Comparison of ENCODE assay signal across 25 cellular contexts in the genomic region with DNA sequence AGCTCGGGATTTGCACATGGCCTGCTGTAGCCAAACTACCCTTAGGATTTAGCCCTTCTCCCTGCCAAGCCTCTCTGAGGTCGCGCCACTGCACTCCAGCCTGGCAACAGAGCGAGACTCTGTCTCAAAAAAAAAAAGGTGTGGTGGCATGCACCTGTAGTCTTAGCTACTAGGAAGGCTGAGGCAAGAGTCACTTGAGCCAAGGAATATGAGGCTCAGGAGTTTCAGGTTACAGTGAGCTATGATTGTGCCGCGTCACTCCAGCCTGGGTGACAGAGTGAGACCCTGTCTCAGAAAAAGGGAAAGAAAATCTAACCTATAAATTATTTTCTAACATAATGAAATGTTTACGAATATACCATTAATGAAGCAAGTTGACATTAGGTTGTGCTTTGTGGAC.
"Had no signal": no experiment of that assay in that cellular context is flagged by ENCODE, and none has a peak within 500 bp of the region (broad histone marks: within the 10 kb centered on the region; RNA-seq: fewer than 3 reads in every experiment).

No MANE protein-coding gene starts in this region.

- H3K4me3 ChIP-seq: adrenal gland, SJCRH30 had no signal

- H3K4me1 ChIP-seq: adrenal gland, SJCRH30 had no signal

- H3K36me3 Mint-ChIP-seq: activated naive CD4-positive, alpha-beta T cell treated with anti-CD3 and anti-CD28 coated beads, Interleukin-2, amount 10 ng/mL, durations not matched to agents 7 days and 5 days; activated naive CD8-positive, alpha-beta T cell treated with anti-CD3 and anti-CD28 coated beads, Interleukin-2, amount 10 ng/mL, durations not matched to agents 7 days and 5 days had no signal

- H3K4me2 ChIP-seq: SK-N-SH had no signal

- H3K27ac ChIP-seq: adrenal gland, SJCRH30 had no signal

- H3K9me3 ChIP-seq: adrenal gland, SJCRH30, SK-N-SH had no signal

- H3K27me3 ChIP-seq: adrenal gland, SJCRH30 had no signal

- H3K4me1 Mint-ChIP-seq: activated naive CD4-positive, alpha-beta T cell treated with anti-CD3 and anti-CD28 coated beads, Interleukin-2, amount 10 ng/mL, durations not matched to agents 7 days and 5 days; activated naive CD8-positive, alpha-beta T cell treated with anti-CD3 and anti-CD28 coated beads, Interleukin-2, amount 10 ng/mL, durations not matched to agents 7 days and 5 days had no signal

- H3K27ac Mint-ChIP-seq: activated CD8-positive, alpha-beta T cell treated with anti-CD3 and anti-CD28 coated beads for 36 hours; activated naive CD4-positive, alpha-beta T cell treated with anti-CD3 and anti-CD28 coated beads, Interleukin-2, amount 10 ng/mL, durations not matched to agents 7 days and 5 days; activated naive CD8-positive, alpha-beta T cell treated with anti-CD3 and anti-CD28 coated beads, Interleukin-2, amount 10 ng/mL, durations not matched to agents 7 days and 5 days; activated T-cell treated with anti-CD3 and anti-CD28 coated beads, Interleukin-2, amount 50 U/mL, for 72 hours; activated T-helper 2 cell treated with anti-CD3 and anti-CD28 coated beads, Interferon-gamma antibody, Interleukin-2, Interleukin-4, amounts not matched to agents 10 μg/mL and 5 μg/mL and 100 μg/mL, durations not matched to agents 14 hours and 24 hours and 36 hours; T-helper 2 cell treated with Interferon-gamma antibody and Interleukin-4, amounts not matched to agents 5 μg/mL and 100 μg/mL, for 36 hours had no signal

- H3K9ac ChIP-seq: SK-N-SH had no signal

- DNase-seq: activated CD4-positive, alpha-beta T cell treated with anti-CD3 and anti-CD28 coated beads for 4 hours; activated CD8-positive, alpha-beta memory T cell treated with anti-CD3 and anti-CD28 coated beads, Interleukin-2, amount 50 U/mL, for 4 hours; activated CD8-positive, alpha-beta T cell treated with anti-CD3 and anti-CD28 coated beads for 36 hours; activated gamma-delta T cell treated with Interleukin-2 at 50 U/mL for 16 hours; activated naive CD4-positive, alpha-beta T cell treated with anti-CD3 and anti-CD28 coated beads, Interleukin-2, amount 10 ng/mL, durations not matched to agents 7 days and 5 days; activated naive CD8-positive, alpha-beta T cell treated with anti-CD3 and anti-CD28 coated beads, Interleukin-2, amount 10 ng/mL, durations not matched to agents 7 days and 5 days; activated T-cell treated with anti-CD3 and anti-CD28 coated beads, Interleukin-2, amount 50 U/mL, for 72 hours; adrenal gland; anterior cingulate cortex; cerebellar nuclear complex; Kasumi-1; NCI-H1048; NCI-H146; NCI-H187 treated with DMSO at 0.1 percent for 48 hours; NCI-H2081 treated with DMSO at 0.1 percent for 48 hours; NCI-H226; NCI-H69; NK-92 treated with Interleukin-12 subunit alpha and Interleukin-12 subunit beta, amount 100 ng/mL, for 24 hours; OCI-M1; Right ventricle myocardium superior; RPMI8226; SJCRH30; SK-N-SH had no signal

- H3K4me3 Mint-ChIP-seq: activated CD8-positive, alpha-beta T cell treated with anti-CD3 and anti-CD28 coated beads for 36 hours; activated naive CD4-positive, alpha-beta T cell treated with anti-CD3 and anti-CD28 coated beads, Interleukin-2, amount 10 ng/mL, durations not matched to agents 7 days and 5 days; activated naive CD8-positive, alpha-beta T cell treated with anti-CD3 and anti-CD28 coated beads, Interleukin-2, amount 10 ng/mL, durations not matched to agents 7 days and 5 days; activated T-cell treated with anti-CD3 and anti-CD28 coated beads, Interleukin-2, amount 50 U/mL, for 72 hours; T-helper 2 cell treated with Interferon-gamma antibody and Interleukin-4, amounts not matched to agents 5 μg/mL and 100 μg/mL, for 36 hours had no signal

- H3K9me3 Mint-ChIP-seq: activated CD8-positive, alpha-beta T cell treated with anti-CD3 and anti-CD28 coated beads for 36 hours; activated naive CD4-positive, alpha-beta T cell treated with anti-CD3 and anti-CD28 coated beads, Interleukin-2, amount 10 ng/mL, durations not matched to agents 7 days and 5 days; activated naive CD8-positive, alpha-beta T cell treated with anti-CD3 and anti-CD28 coated beads, Interleukin-2, amount 10 ng/mL, durations not matched to agents 7 days and 5 days; activated T-cell treated with anti-CD3 and anti-CD28 coated beads, Interleukin-2, amount 50 U/mL, for 72 hours; activated T-helper 2 cell treated with anti-CD3 and anti-CD28 coated beads, Interferon-gamma antibody, Interleukin-2, Interleukin-4, amounts not matched to agents 10 μg/mL and 5 μg/mL and 100 μg/mL, durations not matched to agents 14 hours and 24 hours and 36 hours; T-helper 2 cell treated with Interferon-gamma antibody and Interleukin-4, amounts not matched to agents 5 μg/mL and 100 μg/mL, for 36 hours had no signal

- H3K36me3 ChIP-seq: adrenal gland, SJCRH30 had no signal
